Comparison of ENCODE assay signal across 3 cellular contexts in the genomic region with DNA sequence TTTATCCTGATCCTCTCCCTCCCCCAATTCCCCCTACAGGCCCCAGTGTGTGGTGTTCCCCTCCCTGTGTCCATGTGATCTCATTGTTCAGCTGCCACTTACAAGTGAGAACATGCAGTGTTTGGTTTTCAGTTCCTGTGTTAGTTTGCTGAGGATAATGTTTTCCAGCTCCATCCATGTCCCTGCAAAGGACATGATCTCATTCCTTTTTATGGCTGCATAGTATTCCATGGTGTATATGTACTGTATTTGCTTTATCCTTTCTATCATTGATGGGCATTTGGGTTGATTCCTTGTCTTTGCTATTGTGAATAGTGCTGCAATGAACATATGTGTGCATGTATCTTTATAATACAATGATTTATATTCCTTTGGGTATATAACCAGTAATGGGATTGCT. TPM values are rescaled to one million over a fixed set of nuclear protein-coding genes. Genes with fewer than 3 reads are reported as not detected.
"Had no signal": no experiment of that assay in that cellular context is flagged by ENCODE, and none has a peak within 500 bp of the region (broad histone marks: within the 10 kb centered on the region; RNA-seq: fewer than 3 reads in every experiment).

No MANE protein-coding gene starts in this region.

RNA-seq across cellular contexts. Expression of gene GP6, which starts 17.7 kb away (rescaled TPM):
- total RNA-seq: activated B cell treated with CpG ODN at 0.5 μM for 24 hours; activated CD4-positive, alpha-beta memory T cell treated with anti-CD3 and anti-CD28 coated beads for 36 hours; activated CD8-positive, alpha-beta memory T cell treated with anti-CD3 and anti-CD28 coated beads for 36 hours had no signal
